In genomic region chr3:161305095-161305991, GRCh38 we compare ENCODE assay signal across 8 cellular contexts.
A peak's percentile ranks its signal among the peaks of the same experiment; 100 is the strongest.
DNase-seq lines count a peak whose midpoint lies in the region; TF ChIP-seq lines count a peak whose summit lies in the region.

No MANE protein-coding gene starts in this region.

- in situ Hi-C loops in transverse colon (cut with MboI; ENCODE audit: low pct_ligation_motif_present in 1 of 4, low pct_unique_long_range_greater_than_20kb in 1 of 4, low sequenced_read_pairs in 3 of 4), result no loop called here

- no peak for TF ChIP-seq EP300 in transverse colon (IDR thresholded peaks at IDR 0.05; ENCODE audit: low read depth)

- intact Hi-C loops in OCI-LY7 (cut with micrococcal nuclease; ENCODE audit: unreplicated experiment) (loop anchor here (10.0 kb wide), 1 partner anchor 119 kb away; no protein-coding TSS in a partner anchor), transverse colon (cut with DNase I; ENCODE audit: low total_unique reads) (no loop called here), uterus (cut with DNase I; ENCODE audit: low total_unique reads) (no loop called here)

- H3K27me3 ChIP-seq in AG04450 (ENCODE audit: control insufficient read depth, insufficient read depth, low read length), result peaks cover 3% of the 10 kb centered on the region
- H3K27me3 ChIP-seq in transverse colon, result no peaks in the 10 kb centered on the region
- H3K27me3 ChIP-seq in uterus, result no peaks in the 10 kb centered on the region

- H3K4me2 ChIP-seq in OCI-LY7 (ENCODE audit: low read length), result no peak overlapping the region

- TF ChIP-seq POLR2A in transverse colon (IDR thresholded peaks at IDR 0.05) (no peak), uterus (IDR thresholded peaks at IDR 0.05) (no peak)

- no peak overlapping the region for H2AFZ ChIP-seq in OCI-LY7 (ENCODE audit: low read length)

- BruUV-seq in OCI-LY7 (replicated peaks; lab: Mats Ljungman, UMichigan), result no TSS peak

- CTCF ChIA-PET in AG04450 (lab: Charles Lee) (interaction anchor here (0.6 to 2.6 kb wide), 17 partner anchors 11 to 683 kb away, joined by 3 to 12 read pairs (median 4); no protein-coding TSS in a partner anchor), OCI-LY7 (lab: Charles Lee; ENCODE audit: unreplicated experiment) (interaction anchor here (0.5 kb wide), 1 partner anchor 30 kb away, joined by 3 read pairs; no protein-coding TSS in a partner anchor)

- H3K36me3 ChIP-seq in OCI-LY7 (ENCODE audit: insufficient read depth, low read length) (no peaks in the 10 kb centered on the region), transverse colon (no peaks in the 10 kb centered on the region), uterus (no peaks in the 10 kb centered on the region)

- no peaks in the 10 kb centered on the region for H3K79me2 ChIP-seq in OCI-LY7 (ENCODE audit: insufficient read depth, low read depth, low read length)

- H3K27ac ChIP-seq in AG04450 (ENCODE audit: low read depth, low read length) (no peak overlapping the region), OCI-LY7 (ENCODE audit: low read depth, low read length, poor library complexity, severe bottlenecking) (no peak overlapping the region), transverse colon (no peak overlapping the region), uterus (no peak overlapping the region)

- H3K4me1 ChIP-seq in OCI-LY7 (ENCODE audit: insufficient read depth, low read length, poor library complexity, severe bottlenecking) (no peaks in the 10 kb centered on the region), transverse colon (no peaks in the 10 kb centered on the region), uterus (no peaks in the 10 kb centered on the region)

- TF ChIP-seq CTCF in AG04450 (IDR thresholded peaks at IDR 0.05; ENCODE audit: low read depth, low read length) (peak; percentile 82), GM12875 (IDR thresholded peaks at IDR 0.05; ENCODE audit: borderline replicate concordance, insufficient read depth, low read depth, low read length) (peak; percentile 52; the same call in 1 of the 2 replicates), OCI-LY7 (conservative IDR thresholded peaks at IDR 0.05; ENCODE audit: low read length) (peak; percentile 88), fibroblast of pulmonary artery (IDR thresholded peaks at IDR 0.05; ENCODE audit: low read length, missing control alignments) (peak; percentile 83), transverse colon (IDR thresholded peaks at IDR 0.05) (peak; percentile 43 to 58 (median 50)), uterus (IDR thresholded peaks at IDR 0.05) (peak in 1 of 4 experiments; percentile 18)

- DNase-seq in AG04450 (ENCODE audit: low read depth, low spot score) (peak; percentile 1), OCI-LY7 (ENCODE audit: low spot score) (peak; percentile 25), fibroblast of pulmonary artery (ENCODE audit: low read depth) (peak; percentile 52), transverse colon (no peak), T-helper 9 cell (no peak), uterus (no peak)
- DNase-seq in stimulated activated CD4-positive, alpha-beta T cell treated with anti-CD3 and anti-CD28 coated beads, Interleukin-4, amount 100 ng/mL, for 24 hours, result no peak

- WGBS in transverse colon (ENCODE audit: low coverage in 1 of 2), 2 donors, result 81 to 83% methylated on average over 1 to 2 of the region's 2 CpGs

- POLR2A ChIA-PET in AG04450 (lab: Yijun Ruan, JAX) (no interaction called here), OCI-LY7 (lab: Charles Lee) (interaction anchor here (0.6 kb wide), 2 partner anchors 249 to 468 kb away, joined by 3 to 4 read pairs; no protein-coding TSS in a partner anchor)

- H3K9me3 ChIP-seq in AG04450 (ENCODE audit: control insufficient read depth, insufficient read depth, low read length), result no peaks in the 10 kb centered on the region; the same call in 1 of the 2 replicates
- no peaks in the 10 kb centered on the region for H3K9me3 ChIP-seq in OCI-LY7 (ENCODE audit: low read length)
- peaks cover 0 to 4% of the 10 kb centered on the region in 2 donors for H3K9me3 ChIP-seq in transverse colon
- no peaks in the 10 kb centered on the region for H3K9me3 ChIP-seq in uterus

- H4K20me1 ChIP-seq in OCI-LY7 (ENCODE audit: insufficient read depth, low read length), result no peaks in the 10 kb centered on the region

- no peaks in the 10 kb centered on the region for H3K9me2 ChIP-seq in OCI-LY7 (ENCODE audit: insufficient read depth, low read length)

- no peak overlapping the region for H3K4me3 ChIP-seq in AG04450 (ENCODE audit: low read depth, low read length)
- H3K4me3 ChIP-seq in GM12875 (ENCODE audit: low read depth, low read length), result no peak overlapping the region
- H3K4me3 ChIP-seq in OCI-LY7 (ENCODE audit: low read depth, low read length, poor library complexity, severe bottlenecking), result no peak overlapping the region
- no peak overlapping the region for H3K4me3 ChIP-seq in fibroblast of pulmonary artery (replicated peaks; ENCODE audit: low read depth, low read length)
- H3K4me3 ChIP-seq in transverse colon, result no peak overlapping the region
- no peak overlapping the region for H3K4me3 ChIP-seq in uterus

Comparison
In these comparisons a context has a peak if more than half of its experiments do, and no peak if none do; other contexts are left out.
1. DNase-seq: peak in AG04450 (single experiment), OCI-LY7 (single experiment) and fibroblast of pulmonary artery (single experiment); none in transverse colon (single experiment), stimulated activated CD4-positive, alpha-beta T cell treated with anti-CD3 and anti-CD28 coated beads, Interleukin-4, amount 100 ng/mL, for 24 hours (single experiment), T-helper 9 cell (single experiment) and uterus (0 of 2).